Comparison of ENCODE assay signal across 16 cellular contexts in the genomic region with DNA sequence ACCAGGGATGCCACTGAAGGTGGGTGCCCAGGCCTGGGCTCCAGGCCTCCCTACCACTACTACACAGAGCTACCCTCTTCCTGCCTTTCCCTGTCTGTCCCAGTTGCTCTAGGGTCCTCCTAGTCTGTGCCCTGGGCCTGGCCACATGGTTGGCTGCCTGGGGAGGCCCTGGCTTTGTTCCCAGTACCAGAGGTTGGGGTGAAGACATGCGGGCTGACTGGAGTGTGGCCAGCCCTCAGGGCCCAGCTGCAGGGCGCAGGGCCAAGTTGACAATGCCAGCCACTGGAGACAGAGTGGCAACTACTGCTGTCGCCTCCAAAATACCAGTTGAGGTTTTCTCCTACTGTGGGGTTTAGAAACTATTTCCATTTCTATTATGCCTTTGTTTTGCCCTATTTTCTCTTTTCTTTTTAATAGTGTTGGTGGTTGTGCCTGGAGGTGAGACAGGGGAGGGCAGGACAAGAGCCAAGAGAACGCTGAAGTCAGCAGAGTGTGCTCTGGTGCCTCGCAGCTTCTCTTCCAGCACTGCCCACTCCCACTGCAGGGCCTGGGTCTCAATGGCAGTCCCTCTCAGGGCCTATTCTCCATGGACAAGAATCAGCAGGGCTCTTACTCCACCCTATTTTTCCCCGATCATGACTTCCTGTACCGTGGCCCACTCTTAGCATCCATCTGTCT. TPM values are rescaled to one million over a fixed set of nuclear protein-coding genes. Genes with fewer than 3 reads are reported as not detected.
DNase-seq lines count a peak whose midpoint lies in the region; ATAC-seq, FAIRE-seq and TF ChIP-seq lines count a peak whose summit lies in the region.
"Had no signal": no experiment of that assay in that cellular context is flagged by ENCODE, and none has a peak within 500 bp of the region (broad histone marks: within the 10 kb centered on the region; RNA-seq: fewer than 3 reads in every experiment).

No MANE protein-coding gene starts in this region.

- TF ChIP-seq RAD21 in HepG2 (CRISPR knock-in tag; IDR thresholded peaks at IDR 0.05) = no peak

- H2AFZ ChIP-seq in HepG2 (ENCODE audit: low read length) = no peak overlapping the region
- H2AFZ ChIP-seq: PC-9 had no signal

- CTCF ChIA-PET in HepG2 (lab: Yijun Ruan, JAX; ENCODE audit: low intra/inter-chr PET ratio, low total read pairs) = no interaction called here

- H3K36me3 ChIP-seq in right lobe of liver = no peaks in the 10 kb centered on the region
- no peaks in the 10 kb centered on the region for H3K36me3 ChIP-seq in HepG2 (replicated peaks in 1 of 2; ENCODE audit: control insufficient read depth in 1 of 2, insufficient read depth in 2 of 2, low read length in 2 of 2)
- no peaks in the 10 kb centered on the region for H3K36me3 ChIP-seq in adrenal gland (replicated peaks in 1 of 2)

- in situ Hi-C loops in HepG2 (cut with HindIII; ENCODE audit: extremely low pct_ligation_motif_present, low pct_unique_long_range_greater_than_20kb) = no loop called here

- no peak overlapping the region for H3K4me2 ChIP-seq in HepG2 (ENCODE audit: low read depth, low read length)
- H3K4me2 ChIP-seq: PC-9 had no signal

- POLR2A ChIA-PET in HepG2 (lab: Yijun Ruan, JAX) = no interaction called here

- H3K9me3 ChIP-seq in right lobe of liver (no peaks in the 10 kb centered on the region), HepG2 (ENCODE audit: low read length) (no peaks in the 10 kb centered on the region), adrenal gland (replicated peaks in 1 of 3) (no peaks in the 10 kb centered on the region)

- no peak for TF ChIP-seq CTCF in right lobe of liver (IDR thresholded peaks at IDR 0.05)
- no peak for TF ChIP-seq CTCF in HepG2 (CRISPR knock-in tag; IDR thresholded peaks at IDR 0.05)
- no peak for TF ChIP-seq CTCF in adrenal gland (IDR thresholded peaks at IDR 0.05)

- H3K4me1 ChIP-seq in right lobe of liver (no peaks in the 10 kb centered on the region), HepG2 (ENCODE audit: insufficient read depth, low read length) (no peaks in the 10 kb centered on the region), adrenal gland (replicated peaks in 1 of 2) (no peaks in the 10 kb centered on the region)

- no peak overlapping the region for H3K9ac ChIP-seq in HepG2 (ENCODE audit: insufficient read depth, low read depth, low read length)

- H4K20me1 ChIP-seq in HepG2 (ENCODE audit: insufficient read depth, low read length) = no peaks in the 10 kb centered on the region

- BruUV-seq in HepG2 (replicated peaks; lab: Mats Ljungman, UMichigan) = no TSS peak

- peak in 2 of 3 donors; percentile 25 to 46 for DNase-seq in right lobe of liver
- no peak for DNase-seq in HepG2 (ENCODE audit: low spot score)
- DNase-seq in adrenal gland = peak; percentile 50 to 76 (median 64)
- peak; percentile 2 to 91 (median 63) for DNase-seq in hypothalamus (lab: John Stamatoyannopoulos, UW)
- no peak for DNase-seq in stimulated activated naive CD4-positive, alpha-beta T cell treated with Interleukin-2 at 50 U/mL for 16 hours (lab: John Stamatoyannopoulos, UW)
- DNase-seq in AG08395 (ENCODE audit: low spot score) = no peak
- DNase-seq in amniotic stem cell (lab: John Stamatoyannopoulos, UW) = no peak
- no peak for DNase-seq in activated naive CD4-positive, alpha-beta T cell (lab: John Stamatoyannopoulos, UW)
- DNase-seq: activated B cell treated with CpG ODN at 0.5 μM for 24 hours; activated T-cell treated with anti-CD3 and anti-CD28 coated beads, Interleukin-2, amount 50 U/mL, for 72 hours; central memory CD4-positive, alpha-beta T cell; MM.1S had no signal

- intact Hi-C loops in right lobe of liver (cut with DNase I) = no loop called here
- intact Hi-C loops in HepG2 (cut with micrococcal nuclease; ENCODE audit: unreplicated experiment) = no loop called here
- intact Hi-C loops in adrenal gland (cut with DNase I) = no loop called here

- H3K4me3 ChIP-seq in right lobe of liver (no peak overlapping the region), HepG2 (replicated peaks in 1 of 3; ENCODE audit: insufficient read depth in 1 of 3, low read depth in 2 of 3, low read length in 3 of 3) (no peak overlapping the region), adrenal gland (no peak overlapping the region)
- H3K4me3 ChIP-seq: PC-9 had no signal

- H3K27ac ChIP-seq in right lobe of liver (no peak overlapping the region), HepG2 (ENCODE audit: extremely low read length, insufficient read depth, low read length) (no peak overlapping the region), adrenal gland (no peak overlapping the region)
- H3K27ac ChIP-seq: PC-9 had no signal

- WGBS in right lobe of liver (ENCODE audit: insufficient coverage, low coverage, low lambda C conversion rate, missing lambda C conversion rate) = 55% methylated on average over 5 of the region's 7 CpGs
- 3% methylated on average over 4 of the region's 7 CpGs for WGBS in HepG2 (ENCODE audit: low lambda C conversion rate)
- WGBS in adrenal gland, 4 donors = 54 to 73% (median 70%) methylated on average over 6 to 7 of the region's 7 CpGs

- TF ChIP-seq POLR2A in right lobe of liver (IDR thresholded peaks at IDR 0.05) (no peak), HepG2 (IDR thresholded peaks at IDR 0.05; ENCODE audit: insufficient read depth in 1 of 2, low read depth in 2 of 2, low read length in 2 of 2) (no peak), adrenal gland (IDR thresholded peaks at IDR 0.05) (no peak)

- ATAC-seq in right lobe of liver = peak; percentile 27 to 54 (median 50)
- ATAC-seq in HepG2 = no peak
- ATAC-seq: activated T-cell treated with anti-CD3 and anti-CD28 coated beads, Interleukin-2, amount 50 U/mL, for 72 hours; HCT116 had no signal

- H3K27me3 ChIP-seq in right lobe of liver = no peaks in the 10 kb centered on the region
- no peaks in the 10 kb centered on the region for H3K27me3 ChIP-seq in HepG2 (ENCODE audit: control insufficient read depth in 1 of 2, insufficient read depth in 2 of 2, low read length in 2 of 2)
- no peaks in the 10 kb centered on the region for H3K27me3 ChIP-seq in adrenal gland

- no peak for FAIRE-seq in HepG2 (lab: Jason Lieb, UNC)

- TF ChIP-seq EP300 in HepG2 (IDR thresholded peaks at IDR 0.05; ENCODE audit: low read depth in 2 of 2, low read length in 2 of 2) = no peak
- TF ChIP-seq EP300 in HepG2 (CRISPR knock-in tag; IDR thresholded peaks at IDR 0.05; ENCODE audit: borderline replicate concordance) = no peak

- no peaks in the 10 kb centered on the region for H3K79me2 ChIP-seq in HepG2 (ENCODE audit: insufficient read depth, low read length)

RNA-seq across cellular contexts. Expression of gene XPNPEP2, which starts 32.2 kb away (rescaled TPM):
- total RNA-seq in right lobe of liver (10 to 100 TPM in 4 of 6 experiments, 1 to 10 TPM in 2; 2.9 to 30.7 (median 16.5) TPM), HepG2 (2016; rRNA removed; fragmentation: Illumina TruSeq; extraction: Trizol) (0.49 and 1.1 TPM in 2 replicates), adrenal gland (1 to 10 TPM in 5 of 8 donors, under 1 TPM in 3; 0.18 to 5.4 (median 1.5) TPM)
- total RNA-seq in HepG2 (2016; cell fraction: cytosol; rRNA removed; fragmentation: Illumina TruSeq; extraction: Trizol; ENCODE audit: low read depth) = not detected in 2 replicates
- 0.34 and 1.1 TPM in 2 replicates for total RNA-seq in HepG2 (2016; cell fraction: insoluble cytoplasmic fraction; rRNA removed; fragmentation: Illumina TruSeq; extraction: Trizol)
- 0.15 and 0.17 TPM in 2 replicates for total RNA-seq in HepG2 (2016; cell fraction: membrane; rRNA removed; fragmentation: Illumina TruSeq; extraction: Trizol)
- 0.68 and 1.3 TPM in 2 replicates for total RNA-seq in HepG2 (2016; cell fraction: nucleus; rRNA removed; fragmentation: Illumina TruSeq; extraction: Trizol)
- polyA plus RNA-seq in HepG2 (2011; rRNA removed) (1.8 and 3.8 TPM in 2 replicates), adrenal gland (1 to 10 TPM in 1 of 3 donors, under 1 TPM in 2; 0.56 to 2.4 (median 0.73) TPM)
- polyA plus RNA-seq in HepG2 (2011; cell fraction: cytosol; rRNA removed) = 1.5 and 1.7 TPM in 2 replicates
- polyA plus RNA-seq in HepG2 (2011; cell fraction: nucleus; rRNA removed) = 3.5 and 4.1 TPM in 2 replicates
- 3.9 and 5.5 TPM in 2 replicates for polyA plus RNA-seq in HepG2 (2012)
- polyA plus RNA-seq in HepG2 (2016; cell fraction: cytosol; fragmentation: Illumina TruSeq; extraction: Trizol; ENCODE audit: low read depth) = 0.06 and 0.21 TPM in 2 replicates
- 0.59 and 0.69 TPM in 2 replicates for polyA plus RNA-seq in HepG2 (2016; cell fraction: insoluble cytoplasmic fraction; fragmentation: Illumina TruSeq; extraction: Trizol; ENCODE audit: low read depth)
- 0.15 and 0.25 TPM in 2 replicates for polyA plus RNA-seq in HepG2 (2016; cell fraction: membrane; fragmentation: Illumina TruSeq; extraction: Trizol; ENCODE audit: low read depth)
- 2.0 and 2.7 TPM in 2 replicates for polyA plus RNA-seq in HepG2 (2016; cell fraction: nucleus; fragmentation: Illumina TruSeq; extraction: Trizol; ENCODE audit: insufficient read depth, low read depth)
- 2.4 TPM in 1 of 2 replicates, not detected in the other for polyA minus RNA-seq in HepG2 (2011; rRNA and poly(A)+ RNA removed; ENCODE audit: low replicate concordance)
- polyA minus RNA-seq in HepG2 (2011; cell fraction: cytosol; rRNA and poly(A)+ RNA removed) = 0.53 and 1.3 TPM in 2 replicates
- 2.1 and 2.9 TPM in 2 replicates for polyA minus RNA-seq in HepG2 (2011; cell fraction: nucleus; rRNA and poly(A)+ RNA removed)
- total RNA-seq: lung microvascular endothelial cell, PC-9, pulmonary artery endothelial cell had no signal

RNA-seq across cellular contexts. Expression of gene APLN, which starts 51.8 kb away (rescaled TPM):
- total RNA-seq in right lobe of liver (1 to 10 TPM in 3 of 6 experiments, under 1 TPM in 3; 0.17 to 5.3 (median 0.96) TPM), HepG2 (2016; rRNA removed; fragmentation: Illumina TruSeq; extraction: Trizol) (0.02 TPM in 1 of 2 replicates, not detected in the other), adrenal gland (10 to 100 TPM in 2 of 8 donors, 1 to 10 TPM in 6; 3.6 to 18.5 (median 5.6) TPM)
- not detected in 2 replicates for total RNA-seq in HepG2 (2016; cell fraction: cytosol; rRNA removed; fragmentation: Illumina TruSeq; extraction: Trizol; ENCODE audit: low read depth)
- total RNA-seq in HepG2 (2016; cell fraction: insoluble cytoplasmic fraction; rRNA removed; fragmentation: Illumina TruSeq; extraction: Trizol) = 0.06 TPM in 1 of 2 replicates, not detected in the other
- not detected in 2 replicates for total RNA-seq in HepG2 (2016; cell fraction: membrane; rRNA removed; fragmentation: Illumina TruSeq; extraction: Trizol)
- total RNA-seq in HepG2 (2016; cell fraction: nucleus; rRNA removed; fragmentation: Illumina TruSeq; extraction: Trizol) = not detected in 2 replicates
- polyA plus RNA-seq in HepG2 (2011; rRNA removed) (0.17 and 0.26 TPM in 2 replicates), adrenal gland (10 to 100 TPM in 2 of 3 donors, 1 to 10 TPM in 1; 2.7 to 27.5 (median 10.5) TPM)
- 0.32 and 0.43 TPM in 2 replicates for polyA plus RNA-seq in HepG2 (2011; cell fraction: cytosol; rRNA removed)
- 0.11 and 0.14 TPM in 2 replicates for polyA plus RNA-seq in HepG2 (2011; cell fraction: nucleus; rRNA removed)
- 0.08 and 0.09 TPM in 2 replicates for polyA plus RNA-seq in HepG2 (2012)
- polyA plus RNA-seq in HepG2 (2016; cell fraction: cytosol; fragmentation: Illumina TruSeq; extraction: Trizol; ENCODE audit: low read depth) = not detected in 2 replicates
- not detected in 2 replicates for polyA plus RNA-seq in HepG2 (2016; cell fraction: insoluble cytoplasmic fraction; fragmentation: Illumina TruSeq; extraction: Trizol; ENCODE audit: low read depth)
- not detected in 2 replicates for polyA plus RNA-seq in HepG2 (2016; cell fraction: membrane; fragmentation: Illumina TruSeq; extraction: Trizol; ENCODE audit: low read depth)
- not detected in 2 replicates for polyA plus RNA-seq in HepG2 (2016; cell fraction: nucleus; fragmentation: Illumina TruSeq; extraction: Trizol; ENCODE audit: insufficient read depth, low read depth)
- polyA minus RNA-seq in HepG2 (2011; rRNA and poly(A)+ RNA removed; ENCODE audit: low replicate concordance) = 0.80 TPM in 1 of 2 replicates, not detected in the other
- polyA minus RNA-seq in HepG2 (2011; cell fraction: cytosol; rRNA and poly(A)+ RNA removed) = 0.20 TPM in 1 of 2 replicates, not detected in the other
- 0.13 TPM in 1 of 2 replicates, not detected in the other for polyA minus RNA-seq in HepG2 (2011; cell fraction: nucleus; rRNA and poly(A)+ RNA removed)
- total RNA-seq: activated B cell treated with CpG ODN at 0.5 μM for 24 hours had no signal

Comparison
In these comparisons a context has a peak if more than half of its experiments do, and no peak if none do; other contexts are left out.
1. DNase-seq: peak in right lobe of liver (2 of 3), adrenal gland (7 of 7) and hypothalamus (51 of 51); none in HepG2 (single experiment), stimulated activated naive CD4-positive, alpha-beta T cell treated with Interleukin-2 at 50 U/mL for 16 hours (single experiment), AG08395 (single experiment), amniotic stem cell (single experiment) and activated naive CD4-positive, alpha-beta T cell (0 of 4).